ENCODE assay signal across 20 cellular contexts in genomic region chr9:136867917-136868316, GRCh38. TPM values are rescaled to one million over a fixed set of nuclear protein-coding genes. Genes with fewer than 3 reads are reported as not detected.
DNase-seq lines count a peak whose midpoint lies in the region; ATAC-seq and TF ChIP-seq lines count a peak whose summit lies in the region.
"Had no signal": no experiment of that assay in that cellular context is flagged by ENCODE, and none has a peak within 500 bp of the region (broad histone marks: within the 10 kb centered on the region; RNA-seq: fewer than 3 reads in every experiment).

No MANE protein-coding gene starts in this region.

- peak overlapping the region; percentile 75 for H3K4me3 Mint-ChIP-seq in T-helper 2 cell treated with Interferon-gamma antibody and Interleukin-4, amounts not matched to agents 5 μg/mL and 100 μg/mL, for 36 hours
- peak overlapping the region; percentile 63 to 81; a peak in 4 of 5 replicates for H3K4me3 Mint-ChIP-seq in H9
- peak overlapping the region; percentile 73 for H3K4me3 Mint-ChIP-seq in activated naive CD8-positive, alpha-beta T cell treated with anti-CD3 and anti-CD28 coated beads, Interleukin-2, amount 10 ng/mL, durations not matched to agents 7 days and 5 days
- peak overlapping the region; percentile 36 for H3K4me3 Mint-ChIP-seq in natural killer cell treated with Interleukin-12 subunit alpha and Interleukin-12 subunit beta and Interleukin-15 and Interleukin-18, amount 100 ng/mL, for 72 hours

- H3K27me3 Mint-ChIP-seq in T-helper 2 cell treated with Interferon-gamma antibody and Interleukin-4, amounts not matched to agents 5 μg/mL and 100 μg/mL, for 36 hours (ENCODE audit: low read depth) = no peaks in the 10 kb centered on the region
- peaks cover 18% of the 10 kb centered on the region for H3K27me3 Mint-ChIP-seq in H9 (ENCODE audit: low read depth)
- H3K27me3 Mint-ChIP-seq in activated naive CD8-positive, alpha-beta T cell treated with anti-CD3 and anti-CD28 coated beads, Interleukin-2, amount 10 ng/mL, durations not matched to agents 7 days and 5 days = no peaks in the 10 kb centered on the region
- no peaks in the 10 kb centered on the region for H3K27me3 Mint-ChIP-seq in natural killer cell treated with Interleukin-12 subunit alpha and Interleukin-12 subunit beta and Interleukin-15 and Interleukin-18, amount 100 ng/mL, for 72 hours

- H4K20me1 ChIP-seq in H9 (ENCODE audit: control insufficient read depth, insufficient read depth, insufficient read length) = no peaks in the 10 kb centered on the region

- no CpG with 5 or more reads among the region's 18 CpGs for WGBS in H9 (ENCODE audit: extremely low coverage, insufficient read length, low lambda C conversion rate)
- no CpG with 5 or more reads among the region's 18 CpGs for WGBS in mesendoderm (ENCODE audit: extremely low coverage, insufficient coverage, low lambda C conversion rate)

- H2BK12ac ChIP-seq in H9 (ENCODE audit: insufficient read length, low read depth, low read length) = no peak overlapping the region

- H2BK120ac ChIP-seq in H9 (ENCODE audit: low read depth, low read length, poor library complexity, severe bottlenecking) = no peak overlapping the region
- H2BK120ac ChIP-seq in mesendoderm (ENCODE audit: low read depth, low read length) = no peak overlapping the region

- H3K4me1 ChIP-seq in H9 (ENCODE audit: insufficient read depth, low read length) = 0 out of 2 replicates have a peak, but pooled peaks cover 3% of the 10 kb centered on the region
- H3K4me1 ChIP-seq in mesendoderm (ENCODE audit: control insufficient read depth, low read depth, low read length) = peaks cover 4% of the 10 kb centered on the region
- peaks cover 0 to 32% (median 27%) of the 10 kb centered on the region in 4 donors for H3K4me1 ChIP-seq in tibial artery

- H3K4me3 ChIP-seq in mesendoderm (ENCODE audit: low read length) (no peak overlapping the region), tibial artery (no peak overlapping the region)
- H3K4me3 ChIP-seq: adrenal gland, ovary, transverse colon had no signal

- H3T11ph ChIP-seq in H9 (ENCODE audit: low read length) = no peak overlapping the region

- H3K18ac ChIP-seq in H9 (ENCODE audit: insufficient read length, low read depth, low read length) (no peak overlapping the region), mesendoderm (ENCODE audit: low read length) (no peak overlapping the region)

- no peak for ATAC-seq in activated naive CD8-positive, alpha-beta T cell treated with anti-CD3 and anti-CD28 coated beads, Interleukin-2, amount 10 ng/mL, durations not matched to agents 7 days and 5 days (ENCODE audit: low read depth)
- ATAC-seq in natural killer cell treated with Interleukin-12 subunit alpha and Interleukin-12 subunit beta and Interleukin-15 and Interleukin-18, amount 100 ng/mL, for 72 hours = no peak

- no peak overlapping the region for H2AK5ac ChIP-seq in H9 (ENCODE audit: insufficient read length, low read length)
- H2AK5ac ChIP-seq in mesendoderm (ENCODE audit: low read length) = no peak overlapping the region

- H3K4ac ChIP-seq in H9 (ENCODE audit: low read depth, low read length) = no peak overlapping the region
- no peak overlapping the region for H3K4ac ChIP-seq in mesendoderm (ENCODE audit: low read depth, low read length)

- H3K27ac Mint-ChIP-seq in T-helper 2 cell treated with Interferon-gamma antibody and Interleukin-4, amounts not matched to agents 5 μg/mL and 100 μg/mL, for 36 hours = no peak overlapping the region
- no peak overlapping the region for H3K27ac Mint-ChIP-seq in H9
- H3K27ac Mint-ChIP-seq in activated naive CD8-positive, alpha-beta T cell treated with anti-CD3 and anti-CD28 coated beads, Interleukin-2, amount 10 ng/mL, durations not matched to agents 7 days and 5 days = peak overlapping the region; percentile 16
- peak overlapping the region in 1 of 2 donors; percentile 57 for H3K27ac Mint-ChIP-seq in natural killer cell treated with Interleukin-12 subunit alpha and Interleukin-12 subunit beta and Interleukin-15 and Interleukin-18, amount 100 ng/mL, for 72 hours

- peaks cover 9% of the 10 kb centered on the region for H3K9me3 Mint-ChIP-seq in T-helper 2 cell treated with Interferon-gamma antibody and Interleukin-4, amounts not matched to agents 5 μg/mL and 100 μg/mL, for 36 hours
- H3K9me3 Mint-ChIP-seq in H9 = peaks cover 40 to 57% of the 10 kb centered on the region in 2 experiments
- peaks cover 3% of the 10 kb centered on the region for H3K9me3 Mint-ChIP-seq in activated naive CD8-positive, alpha-beta T cell treated with anti-CD3 and anti-CD28 coated beads, Interleukin-2, amount 10 ng/mL, durations not matched to agents 7 days and 5 days
- no peaks in the 10 kb centered on the region for H3K9me3 Mint-ChIP-seq in natural killer cell treated with Interleukin-12 subunit alpha and Interleukin-12 subunit beta and Interleukin-15 and Interleukin-18, amount 100 ng/mL, for 72 hours

- POLR2A ChIA-PET in activated naive CD8-positive, alpha-beta T cell treated with anti-CD3 and anti-CD28 coated beads, Interleukin-2, amount 10 ng/mL, durations not matched to agents 7 days and 5 days (lab: Charles Lee) = interaction anchor here (0.6 kb wide), 1 partner anchor 11 kb away, joined by 4 read pairs; no protein-coding TSS in a partner anchor

- H2BK20ac ChIP-seq in H9 (ENCODE audit: low read depth, low read length, poor library complexity, severe bottlenecking) = no peak overlapping the region

- H4K8ac ChIP-seq in H9 (replicated peaks; ENCODE audit: insufficient read length, low read depth, low read length) (no peak overlapping the region), mesendoderm (ENCODE audit: low read depth, low read length) (no peak overlapping the region)

- DNase-seq in T-helper 2 cell treated with Interferon-gamma antibody and Interleukin-4, amounts not matched to agents 5 μg/mL and 100 μg/mL, for 36 hours (ENCODE audit: low spot score) = no peak
- DNase-seq in T-helper 2 cell (no peak), H9 (no peak), cerebellar nuclear complex (lab: John Stamatoyannopoulos, UW) (no peak), mesendoderm (no peak), tibial artery (no peak)
- no peak for DNase-seq in activated naive CD8-positive, alpha-beta T cell treated with anti-CD3 and anti-CD28 coated beads, Interleukin-2, amount 10 ng/mL, durations not matched to agents 7 days and 5 days
- DNase-seq in natural killer cell treated with Interleukin-12 subunit alpha and Interleukin-12 subunit beta and Interleukin-15 and Interleukin-18, amount 100 ng/mL, for 72 hours (ENCODE audit: low spot score) = no peak
- DNase-seq: 8988T; adrenal gland; DMS79; effector CD8-positive, alpha-beta T cell; MV-4-11; NCI-H2081; NCI-H526; OCI-M1; ovary; stimulated activated CD4-positive, alpha-beta T cell treated with anti-CD3 and anti-CD28 coated beads, Interleukin-4, amount 100 ng/mL, for 1 hour; transverse colon had no signal

- H3K23ac ChIP-seq in H9 (ENCODE audit: insufficient read length, low read depth, low read length) (no peak overlapping the region), mesendoderm (ENCODE audit: low read length) (no peak overlapping the region)

- H3K4me2 ChIP-seq in H9 (ENCODE audit: insufficient read depth, insufficient read length, low read length) = no peak overlapping the region
- H3K4me2 ChIP-seq in mesendoderm (ENCODE audit: low read length) = no peak overlapping the region

- peaks cover 13% of the 10 kb centered on the region for H3K4me1 Mint-ChIP-seq in T-helper 2 cell treated with Interferon-gamma antibody and Interleukin-4, amounts not matched to agents 5 μg/mL and 100 μg/mL, for 36 hours (ENCODE audit: low read depth)
- H3K4me1 Mint-ChIP-seq in H9 = peaks cover 5 to 6% of the 10 kb centered on the region in 2 experiments
- peaks cover 14% of the 10 kb centered on the region for H3K4me1 Mint-ChIP-seq in activated naive CD8-positive, alpha-beta T cell treated with anti-CD3 and anti-CD28 coated beads, Interleukin-2, amount 10 ng/mL, durations not matched to agents 7 days and 5 days
- H3K4me1 Mint-ChIP-seq in natural killer cell treated with Interleukin-12 subunit alpha and Interleukin-12 subunit beta and Interleukin-15 and Interleukin-18, amount 100 ng/mL, for 72 hours (ENCODE audit: low read depth in 2 of 2) = peaks cover 14 to 15% of the 10 kb centered on the region in 2 donors

- no peak overlapping the region for H3K9ac ChIP-seq in H9 (ENCODE audit: extremely low read depth, insufficient read length, low read length)
- no peak overlapping the region for H3K9ac ChIP-seq in mesendoderm (ENCODE audit: low read length)

- H2BK15ac ChIP-seq in H9 (ENCODE audit: low read depth, low read length) (no peak overlapping the region), mesendoderm (replicated peaks; ENCODE audit: low read depth) (no peak overlapping the region)

- H2AFZ ChIP-seq in H9 (ENCODE audit: low read length) = no peak overlapping the region

- H3K27ac ChIP-seq in H9 (ENCODE audit: insufficient read length, low read depth, low read length) (no peak overlapping the region), mesendoderm (ENCODE audit: low read depth, low read length) (no peak overlapping the region), tibial artery (no peak overlapping the region)
- H3K27ac ChIP-seq: adrenal gland; BLaER1 treated with 17β-estradiol and CSF1 and Interleukin-3, amounts not matched to agents 10 nM and 100 nM; ovary; transverse colon had no signal

- H3K14ac ChIP-seq in H9 (ENCODE audit: insufficient read depth, low read length) = no peak overlapping the region

- H3K9me3 ChIP-seq in H9 (ENCODE audit: control insufficient read depth, low read depth, low read length) = peaks cover 5% of the 10 kb centered on the region
- no peaks in the 10 kb centered on the region for H3K9me3 ChIP-seq in tibial artery
- H3K9me3 ChIP-seq: adrenal gland, ovary, transverse colon had no signal

- H3K27me3 ChIP-seq in H9 (ENCODE audit: insufficient read depth, low read length) (no peaks in the 10 kb centered on the region), mesendoderm (ENCODE audit: insufficient read depth, low read length, poor library complexity) (no peaks in the 10 kb centered on the region), tibial artery (no peaks in the 10 kb centered on the region)
- H3K27me3 ChIP-seq: adrenal gland; BLaER1 treated with 17β-estradiol and CSF1 and Interleukin-3, amounts not matched to agents 10 nM and 100 nM; ovary; transverse colon had no signal

- no peak overlapping the region for H2BK5ac ChIP-seq in H9 (ENCODE audit: insufficient read length, low read length)
- no peak overlapping the region for H2BK5ac ChIP-seq in mesendoderm (ENCODE audit: low read length)

- no peak overlapping the region for H4K91ac ChIP-seq in H9 (ENCODE audit: insufficient read length, low read depth, low read length)

- H3K79me2 ChIP-seq in H9 (ENCODE audit: insufficient read depth, low read length) = peaks cover 2% of the 10 kb centered on the region; the same call in 1 of the 2 replicates
- peaks cover 10% of the 10 kb centered on the region for H3K79me2 ChIP-seq in mesendoderm (ENCODE audit: control insufficient read depth, insufficient read depth, low read length)

- peaks cover 12% of the 10 kb centered on the region for H3K36me3 Mint-ChIP-seq in T-helper 2 cell treated with Interferon-gamma antibody and Interleukin-4, amounts not matched to agents 5 μg/mL and 100 μg/mL, for 36 hours (ENCODE audit: low read depth)
- H3K36me3 Mint-ChIP-seq in H9 (ENCODE audit: insufficient read depth in 1 of 3, low read depth in 3 of 3) = peaks cover 21 to 47% (median 44%) of the 10 kb centered on the region in 3 experiments
- H3K36me3 Mint-ChIP-seq in activated naive CD8-positive, alpha-beta T cell treated with anti-CD3 and anti-CD28 coated beads, Interleukin-2, amount 10 ng/mL, durations not matched to agents 7 days and 5 days = peaks cover 6% of the 10 kb centered on the region
- peaks cover 4% of the 10 kb centered on the region for H3K36me3 Mint-ChIP-seq in natural killer cell treated with Interleukin-12 subunit alpha and Interleukin-12 subunit beta and Interleukin-15 and Interleukin-18, amount 100 ng/mL, for 72 hours

- H3K56ac ChIP-seq in H9 (ENCODE audit: insufficient read length, low read depth, low read length) (no peak overlapping the region), mesendoderm (ENCODE audit: low read length) (no peak overlapping the region)

- peaks cover 2% of the 10 kb centered on the region for H3K79me1 ChIP-seq in H9 (ENCODE audit: insufficient read depth, low read depth, low read length, poor library complexity, severe bottlenecking)
- H3K79me1 ChIP-seq in mesendoderm (ENCODE audit: low read length) = peaks cover 14% of the 10 kb centered on the region

- TF ChIP-seq CTCF in H9 (conservative IDR thresholded peaks at IDR 0.05) (no peak), tibial artery (IDR thresholded peaks at IDR 0.05) (no peak)

- no peak overlapping the region for H4K5ac ChIP-seq in H9 (ENCODE audit: insufficient read length, low read depth, low read length)
- H4K5ac ChIP-seq in mesendoderm (ENCODE audit: low read length) = no peak overlapping the region

- H3K36me3 ChIP-seq in mesendoderm (ENCODE audit: control insufficient read depth, insufficient read depth, low read length) = peaks cover 5% of the 10 kb centered on the region
- H3K36me3 ChIP-seq in tibial artery = peaks cover 8 to 11% (median 9%) of the 10 kb centered on the region in 3 donors
- H3K36me3 ChIP-seq: ovary had no signal

- H3K23me2 ChIP-seq in H9 (ENCODE audit: insufficient read length, low read depth, low read length, poor library complexity, severe bottlenecking) = peaks cover 4% of the 10 kb centered on the region

- intact Hi-C loops in tibial artery (cut with DNase I; ENCODE audit: low total_unique reads) = no loop called here

RNA-seq across cellular contexts. Expression of gene EDF1, which starts 1.8 kb away (rescaled TPM):
- 318 and 328 TPM in 2 replicates for total RNA-seq in H9 (2021)
- 100 to 1,000 TPM; 289 to 297 TPM for total RNA-seq in activated naive CD8-positive, alpha-beta T cell treated with anti-CD3 and anti-CD28 coated beads, Interleukin-2, amount 10 ng/mL, durations not matched to agents 7 days and 5 days
- 100 to 1,000 TPM; 299 to 453 TPM for total RNA-seq in natural killer cell treated with Interleukin-12 subunit alpha and Interleukin-12 subunit beta and Interleukin-15 and Interleukin-18, amount 100 ng/mL, for 72 hours
- 332 TPM for polyA plus RNA-seq in mesendoderm (2013, experiment 1 of 2)
- 344 TPM for polyA plus RNA-seq in mesendoderm (2013, experiment 2 of 2)

RNA-seq across cellular contexts. Expression of gene MAMDC4, which starts 15.8 kb away (rescaled TPM):
- total RNA-seq in H9 (2021) = 6.9 and 9.2 TPM in 2 replicates
- 10 to 100 TPM; 16.6 to 18.0 TPM for total RNA-seq in activated naive CD8-positive, alpha-beta T cell treated with anti-CD3 and anti-CD28 coated beads, Interleukin-2, amount 10 ng/mL, durations not matched to agents 7 days and 5 days
- total RNA-seq in natural killer cell treated with Interleukin-12 subunit alpha and Interleukin-12 subunit beta and Interleukin-15 and Interleukin-18, amount 100 ng/mL, for 72 hours = 10 to 100 TPM; 16.0 to 17.2 TPM
- polyA plus RNA-seq in mesendoderm (2013, experiment 1 of 2) = 2.3 TPM
- 1.9 TPM for polyA plus RNA-seq in mesendoderm (2013, experiment 2 of 2)

RNA-seq across cellular contexts. Expression of gene TRAF2, which starts 18.4 kb away (rescaled TPM):
- total RNA-seq in H9 (2021) = 48.8 and 49.2 TPM in 2 replicates
- 10 to 100 TPM; 44.0 to 52.1 TPM for total RNA-seq in activated naive CD8-positive, alpha-beta T cell treated with anti-CD3 and anti-CD28 coated beads, Interleukin-2, amount 10 ng/mL, durations not matched to agents 7 days and 5 days
- total RNA-seq in natural killer cell treated with Interleukin-12 subunit alpha and Interleukin-12 subunit beta and Interleukin-15 and Interleukin-18, amount 100 ng/mL, for 72 hours = 100 to 1,000 TPM in 1 of 2 donors, 10 to 100 TPM in 1; 55.7 to 107 TPM
- polyA plus RNA-seq in mesendoderm (2013, experiment 1 of 2) = 16.3 TPM
- 16.3 TPM for polyA plus RNA-seq in mesendoderm (2013, experiment 2 of 2)

RNA-seq across cellular contexts. Expression of gene PHPT1, which starts 18.7 kb away (rescaled TPM):
- 161 and 175 TPM in 2 replicates for total RNA-seq in H9 (2021)
- total RNA-seq in activated naive CD8-positive, alpha-beta T cell treated with anti-CD3 and anti-CD28 coated beads, Interleukin-2, amount 10 ng/mL, durations not matched to agents 7 days and 5 days = 10 to 100 TPM; 80.5 to 89.0 TPM
- total RNA-seq in natural killer cell treated with Interleukin-12 subunit alpha and Interleukin-12 subunit beta and Interleukin-15 and Interleukin-18, amount 100 ng/mL, for 72 hours = 100 to 1,000 TPM in 1 of 2 donors, 10 to 100 TPM in 1; 71.5 to 108 TPM
- polyA plus RNA-seq in mesendoderm (2013, experiment 1 of 2) = 89.8 TPM
- polyA plus RNA-seq in mesendoderm (2013, experiment 2 of 2) = 87.7 TPM

RNA-seq across cellular contexts. Expression of gene AJM1, which starts 25.6 kb away (rescaled TPM):
- total RNA-seq in H9 (2021) = 1.8 and 2.3 TPM in 2 replicates
- total RNA-seq in activated naive CD8-positive, alpha-beta T cell treated with anti-CD3 and anti-CD28 coated beads, Interleukin-2, amount 10 ng/mL, durations not matched to agents 7 days and 5 days = 1 to 10 TPM; 6.6 to 6.7 TPM
- total RNA-seq in natural killer cell treated with Interleukin-12 subunit alpha and Interleukin-12 subunit beta and Interleukin-15 and Interleukin-18, amount 100 ng/mL, for 72 hours = 10 to 100 TPM in 1 of 2 donors, 1 to 10 TPM in 1; 7.8 to 11.2 TPM
- 0.41 TPM for polyA plus RNA-seq in mesendoderm (2013, experiment 1 of 2)
- polyA plus RNA-seq in mesendoderm (2013, experiment 2 of 2) = 0.34 TPM
